ENCODE assay signal across 8 cellular contexts in genomic region chr6:30717129-30717844, GRCh38. TPM values are rescaled to one million over a fixed set of nuclear protein-coding genes. Genes with fewer than 3 reads are reported as not detected.
A peak's percentile ranks its signal among the peaks of the same experiment; 100 is the strongest.
DNase-seq lines count a peak whose midpoint lies in the region; TF ChIP-seq lines count a peak whose summit lies in the region.

A gene with protein sequence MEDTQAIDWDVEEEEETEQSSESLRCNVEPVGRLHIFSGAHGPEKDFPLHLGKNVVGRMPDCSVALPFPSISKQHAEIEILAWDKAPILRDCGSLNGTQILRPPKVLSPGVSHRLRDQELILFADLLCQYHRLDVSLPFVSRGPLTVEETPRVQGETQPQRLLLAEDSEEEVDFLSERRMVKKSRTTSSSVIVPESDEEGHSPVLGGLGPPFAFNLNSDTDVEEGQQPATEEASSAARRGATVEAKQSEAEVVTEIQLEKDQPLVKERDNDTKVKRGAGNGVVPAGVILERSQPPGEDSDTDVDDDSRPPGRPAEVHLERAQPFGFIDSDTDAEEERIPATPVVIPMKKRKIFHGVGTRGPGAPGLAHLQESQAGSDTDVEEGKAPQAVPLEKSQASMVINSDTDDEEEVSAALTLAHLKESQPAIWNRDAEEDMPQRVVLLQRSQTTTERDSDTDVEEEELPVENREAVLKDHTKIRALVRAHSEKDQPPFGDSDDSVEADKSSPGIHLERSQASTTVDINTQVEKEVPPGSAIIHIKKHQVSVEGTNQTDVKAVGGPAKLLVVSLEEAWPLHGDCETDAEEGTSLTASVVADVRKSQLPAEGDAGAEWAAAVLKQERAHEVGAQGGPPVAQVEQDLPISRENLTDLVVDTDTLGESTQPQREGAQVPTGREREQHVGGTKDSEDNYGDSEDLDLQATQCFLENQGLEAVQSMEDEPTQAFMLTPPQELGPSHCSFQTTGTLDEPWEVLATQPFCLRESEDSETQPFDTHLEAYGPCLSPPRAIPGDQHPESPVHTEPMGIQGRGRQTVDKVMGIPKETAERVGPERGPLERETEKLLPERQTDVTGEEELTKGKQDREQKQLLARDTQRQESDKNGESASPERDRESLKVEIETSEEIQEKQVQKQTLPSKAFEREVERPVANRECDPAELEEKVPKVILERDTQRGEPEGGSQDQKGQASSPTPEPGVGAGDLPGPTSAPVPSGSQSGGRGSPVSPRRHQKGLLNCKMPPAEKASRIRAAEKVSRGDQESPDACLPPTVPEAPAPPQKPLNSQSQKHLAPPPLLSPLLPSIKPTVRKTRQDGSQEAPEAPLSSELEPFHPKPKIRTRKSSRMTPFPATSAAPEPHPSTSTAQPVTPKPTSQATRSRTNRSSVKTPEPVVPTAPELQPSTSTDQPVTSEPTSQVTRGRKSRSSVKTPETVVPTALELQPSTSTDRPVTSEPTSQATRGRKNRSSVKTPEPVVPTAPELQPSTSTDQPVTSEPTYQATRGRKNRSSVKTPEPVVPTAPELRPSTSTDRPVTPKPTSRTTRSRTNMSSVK (N-terminal part only) (minus strand): TSS chr6:30717281. CDS start chr6:30715175, 2,106 bp downstream.

- peak within 1 kb of the TSS; percentile 98 for H3K4me3 Mint-ChIP-seq in activated naive CD4-positive, alpha-beta T cell treated with anti-CD3 and anti-CD28 coated beads for 36 hours

- peak within 1 kb of the TSS; percentile 94 for H3K23ac ChIP-seq in neuronal stem cell (ENCODE audit: low read depth, low read length, poor library complexity)

- H4K8ac ChIP-seq in neuronal stem cell (ENCODE audit: low read depth, low read length), result no peak within 1 kb of the TSS

- WGBS in neuronal stem cell (ENCODE audit: extremely low coverage in 2 of 2, insufficient read length in 2 of 2, insufficient replicate concordance in 1 of 2), 2 donors, result no CpG with 5 or more reads among the region's 48 CpGs

- no peak within 1 kb of the TSS for H2BK120ac ChIP-seq in neuronal stem cell (ENCODE audit: low read depth, low read length)

- H3K27me3 ChIP-seq in neuronal stem cell (ENCODE audit: control insufficient read depth in 3 of 3, insufficient read depth in 3 of 3, low read depth in 1 of 3, low read length in 3 of 3), result no peaks in the 10 kb centered on the region

- H3K9ac ChIP-seq in neuronal stem cell (ENCODE audit: low read depth, low read length, poor library complexity), result peak within 1 kb of the TSS; percentile 83

- H4K91ac ChIP-seq in neuronal stem cell (ENCODE audit: low read depth, low read length, poor library complexity), result no peak within 1 kb of the TSS

- no peak within 1 kb of the TSS for H2BK5ac ChIP-seq in neuronal stem cell (ENCODE audit: low read length)

- H3K14ac ChIP-seq in neuronal stem cell (ENCODE audit: low read length), result no peak within 1 kb of the TSS

- intact Hi-C loops in activated naive CD4-positive, alpha-beta T cell treated with anti-CD3 and anti-CD28 coated beads for 36 hours (cut with micrococcal nuclease), result loop anchor here (1.0 to 5.0 kb wide), 7 partner anchors 35 to 485 kb away; partner anchors contain the start of genes GNL1, GTF2H4, HLA-E and MRPS18B

- H3K79me1 ChIP-seq in neuronal stem cell (ENCODE audit: low read depth, low read length), result no peaks in the 10 kb centered on the region

- H3K27me3 Mint-ChIP-seq in activated naive CD4-positive, alpha-beta T cell treated with anti-CD3 and anti-CD28 coated beads for 36 hours (ENCODE audit: low read depth), result no peaks in the 10 kb centered on the region

- peaks cover 27 to 38% of the 10 kb centered on the region in 2 donors for H3K36me3 ChIP-seq in neuronal stem cell (replicated peaks in 1 of 2; ENCODE audit: control insufficient read depth in 2 of 2, insufficient read depth in 2 of 2, low read length in 2 of 2)

- H3K27ac ChIP-seq in neuronal stem cell (replicated peaks; ENCODE audit: low read length), result peak within 1 kb of the TSS; percentile 85

- H2BK12ac ChIP-seq in neuronal stem cell (ENCODE audit: low read length), result no peak within 1 kb of the TSS

- peak within 1 kb of the TSS; percentile 80 for H3K18ac ChIP-seq in neuronal stem cell (ENCODE audit: low read length)

- TF ChIP-seq CTCF in HFF-Myc (IDR thresholded peaks at IDR 0.05; ENCODE audit: low read depth, low read length, missing control alignments), result peak; percentile 26
- no peak for TF ChIP-seq CTCF in subcutaneous adipose tissue (IDR thresholded peaks at IDR 0.05; ENCODE audit: low read depth)

- CTCF ChIA-PET in activated naive CD4-positive, alpha-beta T cell treated with anti-CD3 and anti-CD28 coated beads for 36 hours (lab: Charles Lee), result interaction anchor here (1.2 to 2.9 kb wide), 2 partner anchors 36 to 38 kb away, joined by 7 to 13 read pairs; no protein-coding TSS in a partner anchor

- no peaks in the 10 kb centered on the region for H3K9me3 Mint-ChIP-seq in activated naive CD4-positive, alpha-beta T cell treated with anti-CD3 and anti-CD28 coated beads for 36 hours

- H3K4ac ChIP-seq in neuronal stem cell (ENCODE audit: low read length), result no peak within 1 kb of the TSS

- H3K36me3 Mint-ChIP-seq in activated naive CD4-positive, alpha-beta T cell treated with anti-CD3 and anti-CD28 coated beads for 36 hours (ENCODE audit: low read depth), result peaks cover 64% of the 10 kb centered on the region

- H3K9me3 ChIP-seq in neuronal stem cell (replicated peaks in 1 of 2; ENCODE audit: control insufficient read depth in 2 of 2, insufficient read depth in 1 of 2, low read depth in 1 of 2, low read length in 2 of 2), result no peaks in the 10 kb centered on the region

- peaks cover 45% of the 10 kb centered on the region for H3K4me1 Mint-ChIP-seq in activated naive CD4-positive, alpha-beta T cell treated with anti-CD3 and anti-CD28 coated beads for 36 hours (ENCODE audit: low read depth)

- H3K27ac Mint-ChIP-seq in activated naive CD4-positive, alpha-beta T cell treated with anti-CD3 and anti-CD28 coated beads for 36 hours, result peak within 1 kb of the TSS; percentile 99

- no peak within 1 kb of the TSS for H2AK5ac ChIP-seq in neuronal stem cell (ENCODE audit: low read depth, low read length)

- peak within 1 kb of the TSS; percentile 80 for H2AFZ ChIP-seq in neuronal stem cell (ENCODE audit: low read length)

- H3K4me3 ChIP-seq in HFF-Myc (replicated peaks; ENCODE audit: low read depth, low read length), result peak within 1 kb of the TSS; percentile 62
- peak within 1 kb of the TSS; percentile 62 to 88 for H3K4me3 ChIP-seq in neuronal stem cell (ENCODE audit: low read length in 2 of 2)

- peak within 1 kb of the TSS; percentile 72 for H3K4me2 ChIP-seq in neuronal stem cell (ENCODE audit: insufficient read depth, low read length, poor library complexity, severe bottlenecking)

- H2BK15ac ChIP-seq in neuronal stem cell (ENCODE audit: low read length), result no peak within 1 kb of the TSS

- DNase-seq in GM04504 (ENCODE audit: low read depth) (peak; percentile 100), HFF-Myc (ENCODE audit: extremely low read depth, low read depth) (peak; percentile 100), NAMALWA (ENCODE audit: low spot score) (peak; percentile 100), SK-N-DZ (ENCODE audit: low spot score) (peak; percentile 100), foreskin melanocyte (peak; percentile 100), neuronal stem cell (ENCODE audit: low spot score) (peak; percentile 99)
- DNase-seq in activated naive CD4-positive, alpha-beta T cell treated with anti-CD3 and anti-CD28 coated beads for 36 hours, result peak; percentile 100

- peaks cover 4 to 15% of the 10 kb centered on the region in 2 donors for H3K4me1 ChIP-seq in neuronal stem cell (ENCODE audit: control insufficient read depth in 2 of 2, insufficient read depth in 1 of 2, low read depth in 1 of 2, low read length in 2 of 2)

RNA-seq across cellular contexts. Expression of the gene that starts here (rescaled TPM):
- 16.8 and 18.7 TPM in 2 replicates for polyA plus RNA-seq in SK-N-DZ (2014; cell fraction: cytosol; rRNA removed)
- polyA plus RNA-seq in SK-N-DZ (2014; cell fraction: nucleus; rRNA removed), result 28.1 and 83.2 TPM in 2 replicates
- 10 to 100 TPM; 84.1 to 84.8 TPM for total RNA-seq in activated naive CD4-positive, alpha-beta T cell treated with anti-CD3 and anti-CD28 coated beads for 36 hours
- 50.3 TPM for polyA plus RNA-seq in neuronal stem cell (2013, experiment 1 of 2)
- 51.5 TPM for polyA plus RNA-seq in neuronal stem cell (2013, experiment 2 of 2)
- total RNA-seq in subcutaneous adipose tissue, result 10 to 100 TPM in 3 of 4 donors, 1 to 10 TPM in 1; 7.0 to 13.2 (median 10.4) TPM

Comparison
In these comparisons a context has a peak if more than half of its experiments do, and no peak if none do; other contexts are left out.
1. Peak in every context shown above with its lines: DNase-seq, H3K4me3 ChIP-seq and H3K27ac ChIP-seq.
2. RNA of the gene that starts here (total RNA-seq): 84.1 to 84.8 TPM in activated naive CD4-positive, alpha-beta T cell treated with anti-CD3 and anti-CD28 coated beads for 36 hours; 7.0 to 13.2 TPM in subcutaneous adipose tissue; every median in the first group is over 4 times any median in the second.